In genomic region chr6:7461416-7461815, GRCh38 we compare ENCODE assay signal across 26 cellular contexts.
DNase-seq lines count a peak whose midpoint lies in the region; ATAC-seq and TF ChIP-seq lines count a peak whose summit lies in the region.
"Had no signal": no experiment of that assay in that cellular context is flagged by ENCODE, and none has a peak within 500 bp of the region (broad histone marks: within the 10 kb centered on the region; RNA-seq: fewer than 3 reads in every experiment).

No MANE protein-coding gene starts in this region.

- peak overlapping the region; percentile 45 for H2AFZ ChIP-seq in hepatocyte

- H3K4me3 ChIP-seq in hepatocyte, result no peak overlapping the region
- H3K4me3 ChIP-seq: adrenal gland, pancreas, stomach, tibial nerve had no signal

- TF ChIP-seq POLR2A in erythroblast (IDR thresholded peaks at IDR 0.05; ENCODE audit: low read length), result no peak

- H3K36me3 Mint-ChIP-seq in progenitor cell of endocrine pancreas (ENCODE audit: insufficient read depth), result peaks cover 2% of the 10 kb centered on the region
- H3K36me3 Mint-ChIP-seq: CD4-positive, CD25-positive, alpha-beta regulatory T cell; mesothelial cell of epicardium; natural killer cell treated with Interleukin-12 subunit alpha and Interleukin-12 subunit beta and Interleukin-15 and Interleukin-18, amount 100 ng/mL, for 72 hours had no signal

- 83% methylated on average over 4 of the region's 4 CpGs for WGBS in hepatocyte (ENCODE audit: low lambda C conversion rate, missing lambda C conversion rate)

- peak overlapping the region; percentile 86 for H3K27ac Mint-ChIP-seq in progenitor cell of endocrine pancreas
- H3K27ac Mint-ChIP-seq: activated CD4-positive, alpha-beta T cell treated with anti-CD3 and anti-CD28 coated beads for 36 hours; CD4-positive, CD25-positive, alpha-beta regulatory T cell; mesothelial cell of epicardium; natural killer cell treated with Interleukin-12 subunit alpha and Interleukin-12 subunit beta and Interleukin-15 and Interleukin-18, amount 100 ng/mL, for 72 hours; T-helper 17 cell had no signal

- H3K4me2 ChIP-seq in hepatocyte, result no peak overlapping the region
- H3K4me2 ChIP-seq: KMS-11 had no signal

- H3K27me3 ChIP-seq in hepatocyte, result no peaks in the 10 kb centered on the region
- H3K27me3 ChIP-seq: adrenal gland, pancreas, stomach, tibial nerve had no signal

- H3K9me2 ChIP-seq in hepatocyte (replicated peaks; ENCODE audit: insufficient read depth), result no peaks in the 10 kb centered on the region

- no peaks in the 10 kb centered on the region for H4K20me1 ChIP-seq in hepatocyte (ENCODE audit: insufficient read depth, poor library complexity, severe bottlenecking)

- peaks cover 6% of the 10 kb centered on the region for H3K9me3 Mint-ChIP-seq in progenitor cell of endocrine pancreas (ENCODE audit: low read depth)
- H3K9me3 Mint-ChIP-seq: activated T-cell treated with anti-CD3 and anti-CD28 coated beads, Interleukin-2, amount 50 U/mL, for 4 hours; CD4-positive, CD25-positive, alpha-beta regulatory T cell; natural killer cell treated with Interleukin-12 subunit alpha and Interleukin-12 subunit beta and Interleukin-15 and Interleukin-18, amount 100 ng/mL, for 72 hours had no signal

- H3K4me3 Mint-ChIP-seq in progenitor cell of endocrine pancreas (ENCODE audit: low read depth), result no peak overlapping the region
- H3K4me3 Mint-ChIP-seq: activated CD4-positive, alpha-beta T cell treated with anti-CD3 and anti-CD28 coated beads for 36 hours; activated T-cell treated with anti-CD3 and anti-CD28 coated beads, Interleukin-2, amount 50 U/mL, for 4 hours; CD4-positive, CD25-positive, alpha-beta regulatory T cell; mesothelial cell of epicardium; natural killer cell treated with Interleukin-12 subunit alpha and Interleukin-12 subunit beta and Interleukin-15 and Interleukin-18, amount 100 ng/mL, for 72 hours; T-helper 17 cell had no signal

- H3K9me3 ChIP-seq in hepatocyte (ENCODE audit: low read depth), result no peaks in the 10 kb centered on the region
- H3K9me3 ChIP-seq: adrenal gland, pancreas, stomach, tibial nerve had no signal

- no peaks in the 10 kb centered on the region for H3K36me3 ChIP-seq in hepatocyte (replicated peaks; ENCODE audit: insufficient read depth, low read depth)
- H3K36me3 ChIP-seq: adrenal gland, pancreas, stomach, tibial nerve had no signal

- no peaks in the 10 kb centered on the region for H3K79me2 ChIP-seq in hepatocyte

- DNase-seq in EH (ENCODE audit: low read depth), result peak; percentile 39
- peak; percentile 56 for DNase-seq in M059J (ENCODE audit: low read depth)
- DNase-seq in hepatocyte (ENCODE audit: low spot score), result no peak
- no peak for DNase-seq in progenitor cell of endocrine pancreas (ENCODE audit: low spot score, unreplicated experiment)
- DNase-seq in cerebellum (ENCODE audit: low spot score), result no peak
- no peak for DNase-seq in erythroblast (lab: John Stamatoyannopoulos, UW)
- no peak for DNase-seq in NCI-H2029 (lab: John Stamatoyannopoulos, UW)
- DNase-seq: activated CD4-positive, alpha-beta T cell treated with anti-CD3 and anti-CD28 coated beads for 36 hours; activated naive CD4-positive, alpha-beta T cell; activated T-cell treated with anti-CD3 and anti-CD28 coated beads, Interleukin-2, amount 50 U/mL, for 4 hours; adrenal gland; CD4-positive, CD25-positive, alpha-beta regulatory T cell; central memory CD4-positive, alpha-beta T cell; head of caudate nucleus; left colon; NCI-H146; NCI-H524 treated with DMSO at 0.1 percent for 48 hours; pancreas; right cardiac atrium; stomach; T-helper 17 cell had no signal

- TF ChIP-seq CTCF in hepatocyte (IDR thresholded peaks at IDR 0.05; ENCODE audit: poor library complexity), result no peak
- TF ChIP-seq CTCF in progenitor cell of endocrine pancreas (IDR thresholded peaks at IDR 0.05; ENCODE audit: unreplicated experiment), result no peak

- H3K27ac ChIP-seq in hepatocyte, result peak overlapping the region; percentile 8
- H3K27ac ChIP-seq: adrenal gland, KMS-11, pancreas, stomach, tibial nerve had no signal

- peaks cover 16% of the 10 kb centered on the region for H3K4me1 ChIP-seq in hepatocyte (ENCODE audit: insufficient read depth)
- H3K4me1 ChIP-seq: adrenal gland, pancreas, stomach, tibial nerve had no signal

- ATAC-seq in HG02610 (IDR thresholded peaks at IDR 0.05; ENCODE audit: unreplicated experiment), result no peak
- ATAC-seq: activated CD4-positive, alpha-beta T cell treated with anti-CD3 and anti-CD28 coated beads for 36 hours; activated T-cell treated with anti-CD3 and anti-CD28 coated beads, Interleukin-2, amount 50 U/mL, for 4 hours; natural killer cell treated with Interleukin-12 subunit alpha and Interleukin-12 subunit beta and Interleukin-15 and Interleukin-18, amount 100 ng/mL, for 72 hours; pancreas; right cardiac atrium; T-helper 17 cell had no signal

- H3K27me3 Mint-ChIP-seq in progenitor cell of endocrine pancreas, result no peaks in the 10 kb centered on the region

- H3K4me1 Mint-ChIP-seq in progenitor cell of endocrine pancreas (ENCODE audit: low read depth), result peaks cover 24% of the 10 kb centered on the region
- H3K4me1 Mint-ChIP-seq: activated CD4-positive, alpha-beta T cell treated with anti-CD3 and anti-CD28 coated beads for 36 hours; T-helper 17 cell had no signal

Comparison
In these comparisons a context has a peak if more than half of its experiments do, and no peak if none do; other contexts are left out.
1. DNase-seq: peak in EH (single experiment) and M059J (single experiment); none in hepatocyte (single experiment), progenitor cell of endocrine pancreas (single experiment), cerebellum (single experiment), erythroblast (0 of 2) and NCI-H2029 (single experiment).